In genomic region chr2:144675331-144675730, GRCh38 we compare ENCODE assay signal across 20 cellular contexts.
DNase-seq lines count a peak whose midpoint lies in the region; ATAC-seq, FAIRE-seq and TF ChIP-seq lines count a peak whose summit lies in the region.
"Had no signal": no experiment of that assay in that cellular context is flagged by ENCODE, and none has a peak within 500 bp of the region (broad histone marks: within the 10 kb centered on the region; RNA-seq: fewer than 3 reads in every experiment).

No MANE protein-coding gene starts in this region.

- H3K4me1 Mint-ChIP-seq in nephron progenitor cell, result peaks cover 5% of the 10 kb centered on the region
- H3K4me1 Mint-ChIP-seq: CD4-positive, CD25-positive, alpha-beta regulatory T cell had no signal

- POLR2A ChIA-PET in IMR-90 (lab: Charles Lee; ENCODE audit: unreplicated experiment), result no interaction called here
- POLR2A ChIA-PET in K562 (lab: Yijun Ruan, JAX), result no interaction called here

- TF ChIP-seq POLR2A in IMR-90 (IDR thresholded peaks at IDR 0.05; ENCODE audit: low read depth, low read length) (no peak), K562 (conservative IDR thresholded peaks at IDR 0.05) (no peak)

- H3K4me2 ChIP-seq in BLaER1 treated with 17β-estradiol and CSF1 and Interleukin-3, amounts not matched to agents 10 nM and 100 nM, result peak overlapping the region; percentile 50 to 87 (median 68)
- H3K4me2 ChIP-seq in IMR-90 (ENCODE audit: low read depth, low read length) (no peak overlapping the region), K562 (ENCODE audit: insufficient read depth, low read length) (no peak overlapping the region)

- H3K4me3 Mint-ChIP-seq in nephron progenitor cell, result no peak overlapping the region
- H3K4me3 Mint-ChIP-seq: B cell; CD4-positive, CD25-positive, alpha-beta regulatory T cell; CD8-positive, alpha-beta T cell had no signal

- peak overlapping the region in 10 of 11 experiments; percentile 69 to 95 (median 81); a peak in 21 of 22 replicates for H3K27ac ChIP-seq in BLaER1 treated with 17β-estradiol and CSF1 and Interleukin-3, amounts not matched to agents 10 nM and 100 nM
- H3K27ac ChIP-seq in IMR-90 (ENCODE audit: insufficient read depth, low read length), result no peak overlapping the region
- H3K27ac ChIP-seq in K562 (ENCODE audit: extremely low read depth, low read depth, low read length), result no peak overlapping the region
- H3K27ac ChIP-seq: GM23248 had no signal

- no peaks in the 10 kb centered on the region for H4K20me1 ChIP-seq in BLaER1 treated with 17β-estradiol and CSF1 and Interleukin-3, amounts not matched to agents 10 nM and 100 nM
- H4K20me1 ChIP-seq in IMR-90 (ENCODE audit: insufficient read depth, low read length) (no peaks in the 10 kb centered on the region), K562 (replicated peaks; ENCODE audit: control insufficient read depth, insufficient read depth, low read length) (no peaks in the 10 kb centered on the region)

- no peaks in the 10 kb centered on the region for H3K9me1 ChIP-seq in IMR-90 (ENCODE audit: insufficient read depth, low read length)
- no peaks in the 10 kb centered on the region for H3K9me1 ChIP-seq in K562 (ENCODE audit: control insufficient read depth, insufficient read depth, low read length)

- no peak overlapping the region for H2AK5ac ChIP-seq in IMR-90 (ENCODE audit: low read depth, low read length)

- no peak overlapping the region for H2AK9ac ChIP-seq in IMR-90 (replicated peaks; ENCODE audit: low read depth, low read length, poor library complexity)

- no peak overlapping the region for H3K56ac ChIP-seq in IMR-90 (ENCODE audit: extremely low read depth, insufficient read depth, low read length)

- peaks cover 0 to 15% (median 0%) of the 10 kb centered on the region in 11 experiments; a peak in 7 of 22 replicates for H3K9me3 ChIP-seq in BLaER1 treated with 17β-estradiol and CSF1 and Interleukin-3, amounts not matched to agents 10 nM and 100 nM (replicated peaks in 1 of 11)
- H3K9me3 ChIP-seq in IMR-90 (ENCODE audit: control insufficient read depth, insufficient read depth, low read length), result no peaks in the 10 kb centered on the region
- no peaks in the 10 kb centered on the region for H3K9me3 ChIP-seq in K562 (replicated peaks; ENCODE audit: control insufficient read depth, insufficient read depth, low read depth, low read length)
- H3K9me3 ChIP-seq: Caco-2 had no signal

- H3K18ac ChIP-seq in IMR-90 (ENCODE audit: low read depth, low read length), result no peak overlapping the region

- no peak overlapping the region for H2BK5ac ChIP-seq in IMR-90 (ENCODE audit: low read depth, low read length, poor library complexity, severe bottlenecking)

- TF ChIP-seq EP300 in K562 (IDR thresholded peaks at IDR 0.05; ENCODE audit: low read length), result no peak

- no peaks in the 10 kb centered on the region for H3K36me3 Mint-ChIP-seq in nephron progenitor cell (ENCODE audit: low read depth)
- H3K36me3 Mint-ChIP-seq: CD4-positive, CD25-positive, alpha-beta regulatory T cell; CD8-positive, alpha-beta T cell had no signal

- no peaks in the 10 kb centered on the region for H3K79me1 ChIP-seq in IMR-90 (ENCODE audit: low read depth in 1 of 2, low read length in 2 of 2)

- intact Hi-C loops in IMR-90 (cut with micrococcal nuclease), result no loop called here
- intact Hi-C loops in K562 (cut with micrococcal nuclease), result no loop called here

- dilution Hi-C loops in IMR-90 (cut with HindIII; ENCODE audit: low sequenced_read_pairs, unreplicated experiment), result no loop called here

- no peak for TF ChIP-seq RAD21 in IMR-90 (IDR thresholded peaks at IDR 0.05; ENCODE audit: low read length)
- TF ChIP-seq RAD21 in K562 (CRISPR knock-in tag; conservative IDR thresholded peaks at IDR 0.05 in 1 of 2, IDR thresholded peaks at IDR 0.05 in 1 of 2), result no peak

- H3K27me3 Mint-ChIP-seq in nephron progenitor cell (ENCODE audit: low read depth, poor library complexity), result no peaks in the 10 kb centered on the region
- H3K27me3 Mint-ChIP-seq: B cell; CD4-positive, CD25-positive, alpha-beta regulatory T cell had no signal

- no peak overlapping the region for H2BK120ac ChIP-seq in IMR-90 (ENCODE audit: low read depth, low read length)

- H3K9ac ChIP-seq in BLaER1 treated with 17β-estradiol and CSF1 and Interleukin-3, amounts not matched to agents 10 nM and 100 nM, result peak overlapping the region in 7 of 11 experiments; percentile 45 to 73 (median 57); a peak in 13 of 22 replicates
- H3K9ac ChIP-seq in IMR-90 (ENCODE audit: low read depth, low read length), result no peak overlapping the region
- no peak overlapping the region for H3K9ac ChIP-seq in K562 (ENCODE audit: insufficient read depth in 1 of 2, low read depth in 2 of 2, low read length in 2 of 2)
- H3K9ac ChIP-seq: GM23248 had no signal

- no peak overlapping the region for H2AFZ ChIP-seq in IMR-90 (replicated peaks; ENCODE audit: low read length, poor library complexity)
- H2AFZ ChIP-seq in K562 (ENCODE audit: low read depth, low read length), result no peak overlapping the region
- H2AFZ ChIP-seq: GM23248 had no signal

- H3K9me3 Mint-ChIP-seq in nephron progenitor cell, result no peaks in the 10 kb centered on the region
- H3K9me3 Mint-ChIP-seq: CD8-positive, alpha-beta T cell had no signal

- no peak overlapping the region for H2BK20ac ChIP-seq in IMR-90 (ENCODE audit: low read depth, low read length)

- no peak overlapping the region for H3K14ac ChIP-seq in IMR-90 (replicated peaks; ENCODE audit: low read depth, low read length)

- WGBS in IMR-90 (ENCODE audit: extremely low coverage in 2 of 2, insufficient read length in 1 of 2), 2 experiments, result no CpG with 5 or more reads among the region's 3 CpGs
- WGBS in K562 (ENCODE audit: insufficient coverage, low coverage, missing lambda C conversion rate), result 90% methylated on average over 3 of the region's 3 CpGs

- no peak overlapping the region for H3K4ac ChIP-seq in IMR-90 (ENCODE audit: low read depth, low read length)

- no peak overlapping the region for H4K91ac ChIP-seq in IMR-90 (ENCODE audit: insufficient read depth, low read depth, low read length)

- no peak for FAIRE-seq in K562 (lab: Jason Lieb, UNC)
- FAIRE-seq: G401.6, GM12892, H1 had no signal

- peaks cover 62 to 98% (median 83%) of the 10 kb centered on the region in 10 experiments for H3K4me1 ChIP-seq in BLaER1 treated with 17β-estradiol and CSF1 and Interleukin-3, amounts not matched to agents 10 nM and 100 nM
- no peaks in the 10 kb centered on the region for H3K4me1 ChIP-seq in IMR-90 (ENCODE audit: control insufficient read depth, insufficient read depth, low read length)
- H3K4me1 ChIP-seq in K562 (replicated peaks in 1 of 2; ENCODE audit: control insufficient read depth in 2 of 2, insufficient read depth in 2 of 2, low read length in 2 of 2), result no peaks in the 10 kb centered on the region; a peak in 1 of 5 replicates
- H3K4me1 ChIP-seq: Caco-2 had no signal

- no peak for ATAC-seq in IMR-90 (ENCODE audit: low read depth)
- ATAC-seq in K562, result no peak
- no peak for ATAC-seq in stimulated activated naive CD8-positive, alpha-beta T cell treated with anti-CD3 and anti-CD28 coated beads, Interleukin-15, Interleukin-2, amounts not matched to agents 100 U/mL and 50 U/mL, for 24 hours
- no peak for ATAC-seq in GM21717 (IDR thresholded peaks at IDR 0.05; ENCODE audit: unreplicated experiment)
- ATAC-seq: CD8-positive, alpha-beta T cell had no signal

- BruUV-seq in IMR-90 (replicated peaks; lab: Mats Ljungman, UMichigan) (no TSS peak), K562 (replicated peaks; lab: Mats Ljungman, UMichigan) (no TSS peak)

- no peaks in the 10 kb centered on the region for H3K36me3 ChIP-seq in BLaER1 treated with 17β-estradiol and CSF1 and Interleukin-3, amounts not matched to agents 10 nM and 100 nM
- H3K36me3 ChIP-seq in IMR-90 (ENCODE audit: control insufficient read depth, insufficient read depth, low read length) (no peaks in the 10 kb centered on the region), K562 (ENCODE audit: control insufficient read depth, insufficient read depth, low read length) (no peaks in the 10 kb centered on the region)

- TF ChIP-seq CTCF in IMR-90 (conservative IDR thresholded peaks at IDR 0.05; ENCODE audit: low read depth, low read length), result no peak
- TF ChIP-seq CTCF in K562 (IDR thresholded peaks at IDR 0.05 in 2 of 3, conservative IDR thresholded peaks at IDR 0.05 in 1 of 3; ENCODE audit: insufficient read depth in 2 of 3, low read depth in 1 of 3, low read length in 3 of 3), result no peak
- no peak for TF ChIP-seq CTCF in nephron progenitor cell (IDR thresholded peaks at IDR 0.05)

- no peak overlapping the region for H3K23ac ChIP-seq in IMR-90 (ENCODE audit: low read depth, low read length)

- no peak overlapping the region for H4K8ac ChIP-seq in IMR-90 (ENCODE audit: low read depth in 2 of 2, low read length in 2 of 2)

- no peaks in the 10 kb centered on the region for H3K79me2 ChIP-seq in K562 (ENCODE audit: control insufficient read depth, insufficient read depth, low read length)

- no peak for DNase-seq in IMR-90
- DNase-seq in K562 (ENCODE audit: extremely low read depth in 1 of 4, low spot score in 3 of 4), result no peak
- no peak for DNase-seq in nephron progenitor cell
- DNase-seq in NCI-H82 (lab: John Stamatoyannopoulos, UW), result no peak
- DNase-seq in UCSD-AML1 (lab: John Stamatoyannopoulos, UW; ENCODE audit: unreplicated experiment), result no peak
- no peak for DNase-seq in stimulated activated naive CD8-positive, alpha-beta T cell treated with anti-CD3 and anti-CD28 coated beads, Interleukin-15, Interleukin-2, amounts not matched to agents 100 U/mL and 50 U/mL, for 24 hours
- DNase-seq: C1 segment of cervical spinal cord; Caco-2; CD4-positive, CD25-positive, alpha-beta regulatory T cell; CD8-positive, alpha-beta T cell; DND-41; GM23248; H7; HCEC 1CT had no signal

- no peaks in the 10 kb centered on the region for H3K27me3 ChIP-seq in BLaER1 treated with 17β-estradiol and CSF1 and Interleukin-3, amounts not matched to agents 10 nM and 100 nM
- H3K27me3 ChIP-seq in IMR-90 (ENCODE audit: control insufficient read depth, insufficient read depth, low read length), result no peaks in the 10 kb centered on the region
- no peaks in the 10 kb centered on the region for H3K27me3 ChIP-seq in K562 (ENCODE audit: control insufficient read depth in 2 of 2, insufficient read depth in 2 of 2, low read length in 2 of 2)

- CTCF ChIA-PET in IMR-90 (lab: Yijun Ruan, JAX) (no interaction called here), K562 (lab: Yijun Ruan, JAX; ENCODE audit: low intra/inter-chr PET ratio) (no interaction called here)

- H2BK15ac ChIP-seq in IMR-90 (ENCODE audit: low read depth, low read length), result no peak overlapping the region

- no peak overlapping the region for H4K5ac ChIP-seq in IMR-90 (ENCODE audit: low read depth, low read length)

- H3K4me3 ChIP-seq in BLaER1 treated with 17β-estradiol and CSF1 and Interleukin-3, amounts not matched to agents 10 nM and 100 nM, result no peak overlapping the region; a peak in 1 of 20 replicates
- H3K4me3 ChIP-seq in IMR-90 (ENCODE audit: insufficient read depth, low read depth, low read length) (no peak overlapping the region), K562 (no peak overlapping the region)
- H3K4me3 ChIP-seq: GM23248 had no signal

- H3K27ac Mint-ChIP-seq in nephron progenitor cell, result peak overlapping the region; percentile 29
- H3K27ac Mint-ChIP-seq: B cell; CD4-positive, CD25-positive, alpha-beta regulatory T cell; CD8-positive, alpha-beta T cell had no signal

- in situ Hi-C loops in IMR-90 (cut with MboI; ENCODE audit: low sequenced_read_pairs) (no loop called here), K562 (cut with MboI) (no loop called here)

Comparison
In these comparisons a context has a peak if more than half of its experiments do, and no peak if none do; other contexts are left out.
1. H3K27ac ChIP-seq: peak in BLaER1 treated with 17β-estradiol and CSF1 and Interleukin-3, amounts not matched to agents 10 nM and 100 nM (10 of 11); none in IMR-90 (single experiment) and K562 (single experiment).
2. H3K4me2 ChIP-seq: peak in BLaER1 treated with 17β-estradiol and CSF1 and Interleukin-3, amounts not matched to agents 10 nM and 100 nM (11 of 11); none in IMR-90 (single experiment) and K562 (single experiment).
3. H3K9ac ChIP-seq: peak in BLaER1 treated with 17β-estradiol and CSF1 and Interleukin-3, amounts not matched to agents 10 nM and 100 nM (7 of 11); none in IMR-90 (single experiment) and K562 (0 of 2).